Comparison of ENCODE assay signal across 24 cellular contexts in genomic region chr3:150323770-150324169, GRCh38.
"Had no signal": no experiment of that assay in that cellular context is flagged by ENCODE, and none has a peak within 500 bp of the region (broad histone marks: within the 10 kb centered on the region; RNA-seq: fewer than 3 reads in every experiment).

No MANE protein-coding gene starts in this region.

- H3K36me3 Mint-ChIP-seq: T-cell had no signal

- H3K9me3 ChIP-seq: gastrocnemius medialis, pancreas, psoas muscle, sigmoid colon, suprapubic skin, tibial nerve had no signal

- H3K27ac Mint-ChIP-seq: T-cell; T-helper 2 cell treated with Interferon-gamma antibody and Interleukin-4, amounts not matched to agents 5 μg/mL and 100 μg/mL, for 36 hours had no signal

- H3K4me3 ChIP-seq: coronary artery, dorsolateral prefrontal cortex, gastrocnemius medialis, pancreas, psoas muscle, sigmoid colon, suprapubic skin, tibial nerve had no signal

- DNase-seq: activated CD4-positive, alpha-beta T cell treated with anti-CD3 and anti-CD28 coated beads for 4 hours; activated CD4-positive, alpha-beta T cell treated with anti-CD3 and anti-CD28 coated beads, Interleukin-2, amount 50 U/mL, for 4 hours; activated gamma-delta T cell; activated naive CD4-positive, alpha-beta T cell treated with anti-CD3 and anti-CD28 coated beads, Interleukin-2, amount 50 U/mL, for 16 hours; amniotic stem cell; brain microvascular endothelial cell; dorsolateral prefrontal cortex; effector memory CD4-positive, alpha-beta T cell; gastrocnemius medialis; glutamatergic neuron; islet precursor cell; left ventricle myocardium superior; psoas muscle; sigmoid colon; small intestine; stimulated activated CD4-positive, alpha-beta T cell treated with anti-CD3 and anti-CD28 coated beads, Interleukin-1b, Interleukin-23, amount 100 ng/mL, for 48 hours; stimulated activated naive CD4-positive, alpha-beta T cell; T-cell had no signal

- H3K36me3 ChIP-seq: brain microvascular endothelial cell, gastrocnemius medialis, pancreas, sigmoid colon, suprapubic skin, tibial nerve had no signal

- H3K27ac ChIP-seq: brain microvascular endothelial cell, coronary artery, dorsolateral prefrontal cortex, gastrocnemius medialis, pancreas, psoas muscle, sigmoid colon, suprapubic skin, tibial nerve had no signal

- H3K9me3 Mint-ChIP-seq: T-helper 2 cell treated with Interferon-gamma antibody and Interleukin-4, amounts not matched to agents 5 μg/mL and 100 μg/mL, for 36 hours had no signal

- H3K4me3 Mint-ChIP-seq: neural crest cell; T-cell; T-helper 2 cell treated with Interferon-gamma antibody and Interleukin-4, amounts not matched to agents 5 μg/mL and 100 μg/mL, for 36 hours had no signal

- H3K27me3 ChIP-seq: brain microvascular endothelial cell, gastrocnemius medialis, sigmoid colon, suprapubic skin, tibial nerve had no signal

- ATAC-seq: gastrocnemius medialis, left ventricle myocardium superior, pancreas, psoas muscle, T-cell had no signal

- H3K4me1 Mint-ChIP-seq: T-cell had no signal

- H3K4me1 ChIP-seq: gastrocnemius medialis, pancreas, psoas muscle, sigmoid colon, suprapubic skin, tibial nerve had no signal
